Comparison of ENCODE assay signal across 10 cellular contexts in the genomic region with DNA sequence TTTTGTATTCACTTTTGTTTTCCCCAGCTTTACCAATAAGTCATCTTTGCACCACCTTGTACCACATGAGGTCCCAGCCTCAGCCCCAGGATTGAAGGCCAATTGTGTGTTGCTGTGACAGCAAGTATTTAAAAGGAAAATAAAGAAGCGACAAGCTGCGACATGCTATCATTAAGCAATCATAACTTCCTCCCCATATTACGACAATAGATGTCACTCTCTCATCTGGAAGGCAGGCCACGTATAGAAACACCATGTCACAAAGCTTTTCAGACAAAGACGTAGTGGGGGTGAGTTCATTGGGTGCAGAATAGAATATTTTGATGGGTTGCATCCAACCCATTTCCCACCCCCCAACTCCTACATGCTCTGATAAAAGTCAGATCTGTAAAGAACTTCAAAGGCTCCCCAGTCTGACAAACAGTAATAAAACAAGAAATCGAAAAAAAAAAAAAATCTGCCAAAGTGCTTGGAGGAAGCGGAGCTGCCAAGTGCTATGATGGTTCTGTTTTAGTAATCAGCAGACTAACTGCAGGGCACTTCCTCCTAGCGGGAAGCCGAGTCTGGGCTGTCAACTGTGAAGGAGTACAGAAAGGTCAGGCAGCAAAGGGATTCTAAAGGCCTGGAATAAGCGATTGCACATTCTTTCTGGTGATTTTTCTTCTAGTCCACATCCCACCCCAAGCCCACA.
DNase-seq lines count a peak whose midpoint lies in the region; ATAC-seq lines count a peak whose summit lies in the region.
"Had no signal": no experiment of that assay in that cellular context is flagged by ENCODE, and none has a peak within 500 bp of the region (broad histone marks: within the 10 kb centered on the region; RNA-seq: fewer than 3 reads in every experiment).

No MANE protein-coding gene starts in this region.

- 0 out of 2 replicates have a peak, but pooled peaks cover 3% of the 10 kb centered on the region for H3K9me3 ChIP-seq in HUES64 (ENCODE audit: insufficient read depth, low read depth, low read length)

- peak; percentile 64 for DNase-seq in SKM-1 (lab: John Stamatoyannopoulos, UW; ENCODE audit: unreplicated experiment)
- DNase-seq in left ventricle myocardium superior: no peak
- peak; percentile 39 for DNase-seq in renal cortical epithelial cell (ENCODE audit: low read depth)
- DNase-seq in activated T-cell treated with anti-CD3 and anti-CD28 coated beads, Interleukin-2, amount 50 U/mL, for 48 hours: no peak
- DNase-seq in NCI-H1930 (lab: John Stamatoyannopoulos, UW): no peak
- DNase-seq in H4 (ENCODE audit: low spot score): no peak
- DNase-seq: EL, NCI-H2171 treated with DMSO at 0.1 percent for 48 hours had no signal

- no peak overlapping the region for H3K9ac ChIP-seq in HUES64 (ENCODE audit: low read depth, low read length)

- no peaks in the 10 kb centered on the region for H3K27me3 ChIP-seq in HUES64 (ENCODE audit: insufficient read depth, low read length)

- intact Hi-C loops in left ventricle myocardium superior (cut with micrococcal nuclease): no loop called here

- H3K27ac ChIP-seq in HUES64 (ENCODE audit: low read depth, low read length): peak overlapping the region; percentile 19

- peaks cover 28% of the 10 kb centered on the region for H3K4me1 ChIP-seq in HUES64 (ENCODE audit: insufficient read depth, low read length)

- WGBS in HUES64: 56% methylated on average over 9 of the region's 10 CpGs

- no peaks in the 10 kb centered on the region for H3K36me3 ChIP-seq in HUES64 (ENCODE audit: insufficient read depth, low read length)

- H3K4me3 ChIP-seq in HUES64 (ENCODE audit: low read length): peak overlapping the region; percentile 8; the same call in 1 of the 2 replicates

- ATAC-seq in left ventricle myocardium superior (peak; percentile 64), GM19328 (IDR thresholded peaks at IDR 0.05; ENCODE audit: unreplicated experiment) (no peak)

Comparison
In these comparisons a context has a peak if more than half of its experiments do, and no peak if none do; other contexts are left out.
1. DNase-seq: peak in SKM-1 (single experiment) and renal cortical epithelial cell (single experiment); none in left ventricle myocardium superior (single experiment), activated T-cell treated with anti-CD3 and anti-CD28 coated beads, Interleukin-2, amount 50 U/mL, for 48 hours (0 of 2), NCI-H1930 (0 of 2) and H4 (single experiment).